Comparison of ENCODE assay signal across 8 cellular contexts in the genomic region with DNA sequence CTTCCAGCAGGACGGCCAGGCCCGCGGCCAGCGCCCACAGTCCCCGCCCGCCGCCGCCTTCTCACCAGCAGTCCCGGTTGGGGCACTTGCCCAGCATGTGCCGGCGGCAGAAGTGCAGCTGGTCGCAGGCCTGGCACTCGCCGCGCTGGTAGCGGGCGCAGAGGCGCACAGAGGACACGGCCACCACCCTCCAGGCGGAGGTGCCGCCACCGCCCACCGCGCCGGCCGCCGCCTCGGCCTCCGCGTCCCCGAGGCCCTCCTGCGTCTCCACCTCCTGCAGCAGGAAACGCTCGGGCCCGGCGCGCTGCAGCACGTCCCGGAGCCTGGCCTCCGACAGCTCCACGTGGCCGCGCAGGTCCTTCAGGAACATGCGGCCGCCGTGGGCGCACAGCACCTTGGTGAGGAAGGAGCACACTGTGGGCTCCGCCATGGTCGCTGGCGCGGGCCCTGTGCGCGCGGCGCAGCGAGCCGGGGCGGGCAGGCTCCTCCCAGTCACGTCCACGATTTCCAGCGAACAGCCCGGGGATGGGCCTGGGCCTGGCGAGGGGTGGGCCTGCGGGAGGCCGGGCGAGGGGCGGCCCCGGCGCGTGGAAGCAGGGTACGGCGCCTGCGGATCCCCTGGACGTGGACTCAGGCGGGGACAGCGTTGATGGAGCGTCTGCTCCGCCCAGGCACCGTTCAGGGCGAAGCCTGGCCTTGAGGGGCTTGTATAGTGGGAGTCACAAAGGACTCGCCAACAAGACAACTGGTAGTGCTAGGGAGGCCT. TPM values are rescaled to one million over a fixed set of nuclear protein-coding genes. Genes with fewer than 3 reads are reported as not detected.
DNase-seq lines count a peak whose midpoint lies in the region; ATAC-seq and TF ChIP-seq lines count a peak whose summit lies in the region.

A gene with protein sequence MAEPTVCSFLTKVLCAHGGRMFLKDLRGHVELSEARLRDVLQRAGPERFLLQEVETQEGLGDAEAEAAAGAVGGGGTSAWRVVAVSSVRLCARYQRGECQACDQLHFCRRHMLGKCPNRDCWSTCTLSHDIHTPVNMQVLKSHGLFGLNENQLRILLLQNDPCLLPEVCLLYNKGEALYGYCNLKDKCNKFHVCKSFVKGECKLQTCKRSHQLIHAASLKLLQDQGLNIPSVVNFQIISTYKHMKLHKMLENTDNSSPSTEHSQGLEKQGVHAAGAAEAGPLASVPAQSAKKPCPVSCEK (minus strand): TSS at position 455 of the 766 bp plus-strand sequence. CDS start 25 bp downstream, at position 430.

- in situ Hi-C loops in endometrial microvascular endothelial cells (cut with HindIII; ENCODE audit: inconsistent ontology term, low pct_unique_long_range_greater_than_20kb, low sequenced_read_pairs): no loop called here

- intact Hi-C loops in activated CD8-positive, alpha-beta T cell treated with anti-CD3 and anti-CD28 coated beads for 36 hours (cut with micrococcal nuclease): no loop called here

- H3K4me3 ChIP-seq in mesodermal cell (ENCODE audit: extremely low read depth, insufficient read depth, low read length, poor library complexity, severe bottlenecking): peak within 1 kb of the TSS; percentile 60

- H3K4me1 Mint-ChIP-seq in activated CD8-positive, alpha-beta T cell treated with anti-CD3 and anti-CD28 coated beads for 36 hours (ENCODE audit: low read depth): peaks cover 19% of the 10 kb centered on the region

- no peaks in the 10 kb centered on the region for H3K9me3 Mint-ChIP-seq in activated CD8-positive, alpha-beta T cell treated with anti-CD3 and anti-CD28 coated beads for 36 hours

- H3K9me3 ChIP-seq in mesodermal cell (ENCODE audit: control insufficient read depth, low read length): no peaks in the 10 kb centered on the region

- TF ChIP-seq CTCF in activated CD8-positive, alpha-beta T cell treated with anti-CD3 and anti-CD28 coated beads for 36 hours (IDR thresholded peaks at IDR 0.05): no peak

- H3K36me3 Mint-ChIP-seq in activated CD8-positive, alpha-beta T cell treated with anti-CD3 and anti-CD28 coated beads for 36 hours (ENCODE audit: low read depth): peaks cover 29% of the 10 kb centered on the region

- H3K27me3 Mint-ChIP-seq in activated CD8-positive, alpha-beta T cell treated with anti-CD3 and anti-CD28 coated beads for 36 hours: no peaks in the 10 kb centered on the region

- peak within 1 kb of the TSS; percentile 88 for H3K27ac Mint-ChIP-seq in activated CD8-positive, alpha-beta T cell treated with anti-CD3 and anti-CD28 coated beads for 36 hours

- POLR2A ChIA-PET in activated CD8-positive, alpha-beta T cell treated with anti-CD3 and anti-CD28 coated beads for 36 hours (lab: Charles Lee): interaction anchor here (0.6 to 2.4 kb wide), 11 partner anchors 10 to 60 kb away, joined by 3 to 13 read pairs (median 5); no protein-coding TSS in a partner anchor

- peak within 1 kb of the TSS; percentile 16 for H3K27ac ChIP-seq in mesodermal cell (ENCODE audit: low read depth, low read length, severe bottlenecking)

- H3K36me3 ChIP-seq in mesodermal cell (ENCODE audit: control insufficient read depth, insufficient read depth, low read length): peaks cover 34% of the 10 kb centered on the region

- H3K4me3 Mint-ChIP-seq in activated CD8-positive, alpha-beta T cell treated with anti-CD3 and anti-CD28 coated beads for 36 hours: peak within 1 kb of the TSS; percentile 82

- H3K4me1 ChIP-seq in mesodermal cell (ENCODE audit: control insufficient read depth, insufficient read depth, low read length, poor library complexity, severe bottlenecking): peaks cover 7% of the 10 kb centered on the region

- DNase-seq in Ammon's horn (ENCODE audit: low spot score): peak; percentile 38
- peak; percentile 48 for DNase-seq in NCI-H226
- peak; percentile 75 for DNase-seq in activated CD8-positive, alpha-beta T cell treated with anti-CD3 and anti-CD28 coated beads for 36 hours
- peak; percentile 42 for DNase-seq in stimulated activated naive CD4-positive, alpha-beta T cell treated with Interleukin-2 at 50 U/mL for 16 hours (lab: John Stamatoyannopoulos, UW)

- peak; percentile 89 for ATAC-seq in GM18873 (IDR thresholded peaks at IDR 0.05; ENCODE audit: low FRiP score, unreplicated experiment)
- ATAC-seq in HG03097 (IDR thresholded peaks at IDR 0.05; ENCODE audit: low FRiP score, unreplicated experiment): peak; percentile 70
- peak; percentile 88 for ATAC-seq in activated CD8-positive, alpha-beta T cell treated with anti-CD3 and anti-CD28 coated beads for 36 hours

- CTCF ChIA-PET in activated CD8-positive, alpha-beta T cell treated with anti-CD3 and anti-CD28 coated beads for 36 hours (lab: Charles Lee): interaction anchor here (1.2 to 3.2 kb wide), 5 partner anchors 9 to 149 kb away, joined by 4 to 17 read pairs (median 7); no protein-coding TSS in a partner anchor

- WGBS in mesodermal cell (ENCODE audit: insufficient coverage in 2 of 2), 2 experiments: 13 to 14% methylated on average over 38 to 81 of the region's 81 CpGs

RNA-seq across cellular contexts. Expression of the gene that starts here (rescaled TPM):
- total RNA-seq in activated CD8-positive, alpha-beta T cell treated with anti-CD3 and anti-CD28 coated beads for 36 hours: 10 to 100 TPM; 19.9 TPM
- total RNA-seq in endometrial microvascular endothelial cells (ENCODE audit: inconsistent ontology term): 12.0 TPM
- 6.4 TPM for polyA plus RNA-seq in mesodermal cell (2013, experiment 1 of 2)
- polyA plus RNA-seq in mesodermal cell (2013, experiment 2 of 2): 5.4 TPM

Comparison
In these comparisons a context has a peak if more than half of its experiments do, and no peak if none do; other contexts are left out.
1. Peak in every context shown above with its lines: DNase-seq, ATAC-seq, H3K4me3 ChIP-seq and H3K27ac ChIP-seq.